In the genomic region with DNA sequence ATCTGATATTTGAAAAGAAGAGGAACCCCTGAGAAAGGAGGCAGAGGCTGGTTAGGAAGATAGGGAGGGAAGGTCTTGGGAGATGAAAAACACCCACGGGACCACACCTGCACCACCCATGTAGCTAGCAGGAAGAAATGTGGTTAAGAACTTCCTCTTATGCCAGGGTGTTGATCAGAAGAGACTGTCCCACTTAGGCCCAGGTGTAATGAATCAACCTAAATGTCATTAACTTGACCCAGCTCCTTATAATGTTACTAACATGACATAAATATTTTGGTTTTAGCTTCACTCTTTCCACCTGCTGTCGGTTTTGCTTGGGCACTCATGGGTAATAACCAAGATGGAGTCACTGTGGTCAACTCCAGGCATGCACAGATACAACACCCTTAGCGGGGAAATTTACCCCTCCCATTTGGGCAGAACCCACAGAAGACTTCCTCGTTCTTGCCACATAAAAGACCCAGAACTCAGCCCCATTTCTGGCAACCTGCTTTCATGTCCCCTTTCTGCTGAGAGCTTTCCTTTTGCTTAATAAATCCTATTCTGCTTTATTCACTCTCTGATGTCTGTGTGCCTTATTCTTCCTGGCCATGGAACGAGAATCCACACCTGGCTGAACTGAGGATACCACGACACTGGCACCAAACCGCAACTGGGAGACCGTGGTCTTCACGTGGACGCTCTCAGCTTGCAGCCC, we compare ENCODE assay signal across 1 cellular context.
TF ChIP-seq lines count a peak whose summit lies in the region.

No MANE protein-coding gene starts in this region.

TF ChIP-seq in GM12878, 131 proteins besides CTCF, POLR2A, EP300 and RAD21:
- no peak for TF ChIP-seq MTA3 (IDR thresholded peaks at IDR 0.05; ENCODE audit: borderline replicate concordance, low read length)
- no peak for TF ChIP-seq ZZZ3 (IDR thresholded peaks at IDR 0.05; ENCODE audit: control insufficient read depth, insufficient read length, low read depth)
- no peak for TF ChIP-seq TAF1 (IDR thresholded peaks at IDR 0.05; ENCODE audit: borderline replicate concordance, low read depth, low read length)
